8 cellular contexts compared by ENCODE assay signal in the genomic region with DNA sequence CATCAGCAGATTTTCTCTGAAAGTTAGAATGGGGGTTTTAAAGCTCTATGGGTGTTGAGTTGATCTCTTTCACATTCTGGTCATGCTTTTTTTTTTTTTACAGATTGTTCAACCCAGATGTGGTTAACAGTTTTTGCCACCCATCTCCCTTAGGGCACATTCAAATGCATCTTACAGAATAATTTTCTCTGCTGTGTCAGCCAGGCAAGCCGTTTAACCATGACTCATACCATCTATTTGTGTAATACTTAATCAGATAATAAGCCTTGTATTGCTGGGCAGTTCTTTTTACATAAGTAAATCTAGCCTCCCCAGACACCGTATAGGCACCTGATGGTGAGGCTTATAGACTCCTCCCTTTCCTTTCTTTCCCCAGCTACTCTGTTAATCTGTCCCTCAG.
DNase-seq lines count a peak whose midpoint lies in the region; ATAC-seq, FAIRE-seq and TF ChIP-seq lines count a peak whose summit lies in the region.

No MANE protein-coding gene starts in this region.

- H3K27ac ChIP-seq in endothelial cell of umbilical vein (ENCODE audit: insufficient read depth, low read depth, low read length), result no peak overlapping the region
- H3K27ac ChIP-seq in upper lobe of right lung, result no peak overlapping the region
- H3K27ac ChIP-seq in spleen, result peak overlapping the region in 1 of 8 donors; percentile 3

- no peak overlapping the region for H2AFZ ChIP-seq in endothelial cell of umbilical vein (ENCODE audit: low read depth, low read length)

- POLR2A ChIA-PET in endothelial cell of umbilical vein (lab: Charles Lee), result no interaction called here

- H3K4me2 ChIP-seq in endothelial cell of umbilical vein (ENCODE audit: insufficient read depth, low read length), result no peak overlapping the region

- FAIRE-seq in endothelial cell of umbilical vein (lab: Jason Lieb, UNC), result peak; percentile 33

- H3K79me2 ChIP-seq in endothelial cell of umbilical vein (ENCODE audit: control insufficient read depth, insufficient read depth, low read length), result no peaks in the 10 kb centered on the region

- no peak for TF ChIP-seq CTCF in endothelial cell of umbilical vein (IDR thresholded peaks at IDR 0.05; ENCODE audit: extremely low read depth in 1 of 2, insufficient read depth in 1 of 2, low read depth in 1 of 2, low read length in 2 of 2)
- TF ChIP-seq CTCF in upper lobe of right lung (IDR thresholded peaks at IDR 0.05), result no peak
- TF ChIP-seq CTCF in spleen (IDR thresholded peaks at IDR 0.05 in 8 of 11, conservative IDR thresholded peaks at IDR 0.05 in 3 of 11), result no peak
- no peak for TF ChIP-seq CTCF in mucosa of descending colon (IDR thresholded peaks at IDR 0.05)

- DNase-seq in left cardiac atrium (no peak), cardiac septum (ENCODE audit: low spot score) (no peak), OCI-M1 (lab: John Stamatoyannopoulos, UW) (peak; percentile 92), endothelial cell of umbilical vein (ENCODE audit: low read depth, low spot score) (peak; percentile 44), upper lobe of right lung (no peak), spleen (no peak), NCI-H1417 treated with DMSO at 0.1 percent for 48 hours (lab: John Stamatoyannopoulos, UW) (no peak), mucosa of descending colon (no peak)

- no peak overlapping the region for H3K9ac ChIP-seq in endothelial cell of umbilical vein (replicated peaks; ENCODE audit: extremely low read depth, insufficient read depth, low read length)

- no peaks in the 10 kb centered on the region for H4K20me1 ChIP-seq in endothelial cell of umbilical vein (replicated peaks; ENCODE audit: control insufficient read depth, extremely low read depth, insufficient read depth, low read length)

- H3K4me1 ChIP-seq in endothelial cell of umbilical vein (ENCODE audit: control insufficient read depth, extremely low read depth, insufficient read depth, low read length) (no peaks in the 10 kb centered on the region), upper lobe of right lung (no peaks in the 10 kb centered on the region), spleen (peaks cover 0 to 2% (median 0%) of the 10 kb centered on the region in 6 donors), mucosa of descending colon (ENCODE audit: low read depth) (no peaks in the 10 kb centered on the region)

- no peaks in the 10 kb centered on the region for H3K36me3 ChIP-seq in endothelial cell of umbilical vein (ENCODE audit: control insufficient read depth in 2 of 2, extremely low read depth in 1 of 2, insufficient read depth in 2 of 2, low read length in 2 of 2)
- H3K36me3 ChIP-seq in upper lobe of right lung, result no peaks in the 10 kb centered on the region
- no peaks in the 10 kb centered on the region for H3K36me3 ChIP-seq in spleen
- no peaks in the 10 kb centered on the region for H3K36me3 ChIP-seq in mucosa of descending colon (ENCODE audit: low read depth)

- dilution Hi-C loops in endothelial cell of umbilical vein (cut with MboI; ENCODE audit: extremely low pct_ligation_motif_present, low sequenced_read_pairs), result no loop called here

- 23 to 52% (median 25%) methylated on average over 2 of the region's 2 CpGs for WGBS in spleen, 5 donors

- ATAC-seq in left cardiac atrium (peak; percentile 41 to 83), upper lobe of right lung (peak; percentile 37), mucosa of descending colon (no peak)

- no TSS peak for BruUV-seq in endothelial cell of umbilical vein (replicated peaks; lab: Mats Ljungman, UMichigan)

- intact Hi-C loops in left cardiac atrium (cut with DNase I) (no loop called here), cardiac septum (cut with DNase I) (no loop called here), endothelial cell of umbilical vein (cut with micrococcal nuclease) (no loop called here), upper lobe of right lung (cut with DNase I) (no loop called here), spleen (cut with DNase I; ENCODE audit: low total_unique reads) (no loop called here), mucosa of descending colon (cut with DNase I, micrococcal nuclease) (no loop called here)

- no peaks in the 10 kb centered on the region for H3K27me3 ChIP-seq in endothelial cell of umbilical vein (ENCODE audit: control insufficient read depth in 2 of 2, insufficient read depth in 2 of 2, low read length in 2 of 2)
- H3K27me3 ChIP-seq in upper lobe of right lung, result no peaks in the 10 kb centered on the region
- H3K27me3 ChIP-seq in spleen (replicated peaks in 1 of 7), result no peaks in the 10 kb centered on the region

- TF ChIP-seq POLR2A in endothelial cell of umbilical vein (IDR thresholded peaks at IDR 0.05; ENCODE audit: low read depth, low read length) (no peak), spleen (IDR thresholded peaks at IDR 0.05) (no peak)

- no peaks in the 10 kb centered on the region for H3K9me1 ChIP-seq in endothelial cell of umbilical vein (replicated peaks; ENCODE audit: control insufficient read depth, extremely low read depth, insufficient read depth, low read length)

- no peaks in the 10 kb centered on the region for H3K9me3 ChIP-seq in endothelial cell of umbilical vein (replicated peaks; ENCODE audit: control insufficient read depth, insufficient read depth, low read length)
- H3K9me3 ChIP-seq in upper lobe of right lung, result no peaks in the 10 kb centered on the region
- no peaks in the 10 kb centered on the region for H3K9me3 ChIP-seq in spleen
- H3K9me3 ChIP-seq in mucosa of descending colon, result no peaks in the 10 kb centered on the region

- CTCF ChIA-PET in endothelial cell of umbilical vein (lab: Charles Lee), result no interaction called here

- H3K4me3 ChIP-seq in endothelial cell of umbilical vein (replicated peaks in 1 of 3; ENCODE audit: insufficient read depth in 1 of 3, low read depth in 1 of 3, low read length in 3 of 3) (no peak overlapping the region), upper lobe of right lung (no peak overlapping the region), spleen (no peak overlapping the region), mucosa of descending colon (no peak overlapping the region)

TF ChIP-seq in endothelial cell of umbilical vein, 7 proteins besides CTCF, POLR2A, EP300 and RAD21:
- TF ChIP-seq JUN (IDR thresholded peaks at IDR 0.05; ENCODE audit: borderline replicate concordance, insufficient read depth, insufficient read length, low read depth) (peak; percentile 28), MYC (IDR thresholded peaks at IDR 0.05; ENCODE audit: low read depth, low read length) (no peak), GATA2 (IDR thresholded peaks at IDR 0.05; ENCODE audit: insufficient read depth, insufficient read length, low read depth, low read length) (no peak), FOS (IDR thresholded peaks at IDR 0.05; ENCODE audit: borderline replicate concordance, insufficient read depth, low read length) (peak; percentile 52)
- TF ChIP-seq, protein P1, sequence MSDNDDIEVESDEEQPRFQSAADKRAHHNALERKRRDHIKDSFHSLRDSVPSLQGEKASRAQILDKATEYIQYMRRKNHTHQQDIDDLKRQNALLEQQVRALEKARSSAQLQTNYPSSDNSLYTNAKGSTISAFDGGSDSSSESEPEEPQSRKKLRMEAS (IDR thresholded peaks at IDR 0.05; ENCODE audit: insufficient read depth, insufficient read length), result no peak
TF ChIP-seq in endothelial cell of umbilical vein: peak in this region for 2.

Comparison
In these comparisons a context has a peak if more than half of its experiments do, and no peak if none do; other contexts are left out.
1. DNase-seq: peak in OCI-M1 (single experiment) and endothelial cell of umbilical vein (single experiment); none in left cardiac atrium (single experiment), cardiac septum (single experiment), upper lobe of right lung (single experiment), spleen (single experiment), NCI-H1417 treated with DMSO at 0.1 percent for 48 hours (single experiment) and mucosa of descending colon (0 of 3).